Comparison of ENCODE assay signal across 1 cellular context in genomic region chr2:132676999-132677398, GRCh38.
A peak's percentile ranks its signal among the peaks of the same experiment; 100 is the strongest.
TF ChIP-seq lines count a peak whose summit lies in the region.

No MANE protein-coding gene starts in this region.

TF ChIP-seq in HepG2, 621 proteins besides CTCF, POLR2A, EP300 and RAD21 (continued from another document):
- TF ChIP-seq STAG1 (CRISPR knock-in tag; IDR thresholded peaks at IDR 0.05), result 0 out of 2 replicates have a peak, but pooled peaks have one; percentile 3
- no peak for TF ChIP-seq BORCS8-MEF2B (CRISPR knock-in tag; IDR thresholded peaks at IDR 0.05)
- TF ChIP-seq ZNF367 (CRISPR knock-in tag; IDR thresholded peaks at IDR 0.05; ENCODE audit: borderline replicate concordance), result no peak
TF ChIP-seq in HepG2: peak in this region for 1.
